ENCODE assay signal across 9 cellular contexts in the genomic region with DNA sequence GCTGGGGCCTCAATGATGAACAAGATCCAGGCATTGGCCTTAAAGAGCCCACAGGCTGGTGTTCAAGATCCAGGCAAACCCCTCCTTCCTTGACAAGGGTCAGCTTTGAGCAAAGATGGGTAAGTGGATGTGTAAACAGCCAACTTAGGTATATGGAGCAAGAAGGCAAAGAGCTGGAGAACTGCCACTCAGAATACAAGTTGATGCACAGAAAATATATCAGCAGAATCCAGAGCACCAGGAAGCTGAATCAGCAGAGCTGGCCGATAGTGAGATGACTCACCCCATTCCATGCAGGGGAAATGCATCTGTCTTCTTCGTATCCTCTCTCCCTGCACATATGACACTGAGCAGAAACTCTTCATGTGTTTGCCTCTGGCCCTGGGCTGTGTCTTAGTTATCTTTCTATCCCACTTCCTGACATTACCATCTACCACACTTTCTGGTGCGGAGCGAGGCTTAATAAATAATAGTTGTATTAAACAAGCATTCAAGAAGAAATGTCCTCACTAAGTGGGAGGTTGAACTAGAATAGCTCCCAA. TPM values are rescaled to one million over a fixed set of nuclear protein-coding genes. Genes with fewer than 3 reads are reported as not detected.
A peak's percentile ranks its signal among the peaks of the same experiment; 100 is the strongest.
DNase-seq lines count a peak whose midpoint lies in the region; ATAC-seq, FAIRE-seq and TF ChIP-seq lines count a peak whose summit lies in the region.
"Had no signal": no experiment of that assay in that cellular context is flagged by ENCODE, and none has a peak within 500 bp of the region (broad histone marks: within the 10 kb centered on the region; RNA-seq: fewer than 3 reads in every experiment).

No MANE protein-coding gene starts in this region.

- H3K4me3 ChIP-seq in LNCaP clone FGC (ENCODE audit: low read depth, low read length): no peak overlapping the region
- no peak overlapping the region for H3K4me3 ChIP-seq in mesodermal cell (ENCODE audit: extremely low read depth, insufficient read depth, low read length, poor library complexity, severe bottlenecking)
- H3K4me3 ChIP-seq in kidney (ENCODE audit: low read length in 2 of 2): no peak overlapping the region

- H3K9ac ChIP-seq in kidney (ENCODE audit: low read length in 2 of 2): no peak overlapping the region

- H3K36me3 ChIP-seq in mesodermal cell (ENCODE audit: control insufficient read depth, insufficient read depth, low read length): no peaks in the 10 kb centered on the region
- H3K36me3 ChIP-seq in kidney (ENCODE audit: control insufficient read depth in 1 of 2, insufficient read depth in 2 of 2, low read length in 2 of 2): no peaks in the 10 kb centered on the region

- WGBS in mesodermal cell (ENCODE audit: insufficient coverage in 2 of 2), 2 experiments: 0 to 6% methylated on average over 1 to 2 of the region's 4 CpGs

- H3K27ac ChIP-seq in mesodermal cell (ENCODE audit: low read depth, low read length, severe bottlenecking): peak overlapping the region; percentile 93
- H3K27ac ChIP-seq in kidney (ENCODE audit: low read depth in 2 of 2, low read length in 2 of 2): no peak overlapping the region

- intact Hi-C loops in kidney (cut with DNase I): no loop called here

- H3K4me1 ChIP-seq in mesodermal cell (ENCODE audit: control insufficient read depth, insufficient read depth, low read length, poor library complexity, severe bottlenecking) (peaks cover 58% of the 10 kb centered on the region), kidney (ENCODE audit: control insufficient read depth in 1 of 2, insufficient read depth in 1 of 2, low read depth in 1 of 2, low read length in 2 of 2) (peaks cover 0 to 9% of the 10 kb centered on the region in 2 donors)

- no peak for TF ChIP-seq CTCF in LNCaP clone FGC (IDR thresholded peaks at IDR 0.05; ENCODE audit: control insufficient read depth, extremely low read depth, insufficient read depth)
- no peak for TF ChIP-seq CTCF in kidney (IDR thresholded peaks at IDR 0.05; ENCODE audit: borderline replicate concordance, extremely low read depth, insufficient read depth)

- FAIRE-seq in kidney (lab: Jason Lieb, UNC): no peak

- no peaks in the 10 kb centered on the region for H3K9me3 ChIP-seq in mesodermal cell (ENCODE audit: control insufficient read depth, low read length)
- H3K9me3 ChIP-seq in kidney (ENCODE audit: control insufficient read depth in 1 of 2, low read length in 2 of 2): no peaks in the 10 kb centered on the region

- ATAC-seq in GM21619 (IDR thresholded peaks at IDR 0.05; ENCODE audit: unreplicated experiment) (no peak), HG02571 (IDR thresholded peaks at IDR 0.05; ENCODE audit: unreplicated experiment) (no peak)

- DNase-seq in AG20443 (ENCODE audit: low spot score) (peak; percentile 82), LNCaP clone FGC (ENCODE audit: low read depth) (peak; percentile 67), brain pericyte (ENCODE audit: low read depth, low spot score) (peak; percentile 60), middle frontal gyrus (ENCODE audit: extremely low spot score, low spot score) (no peak), kidney (no peak)
- DNase-seq: NCI-H2171 had no signal

RNA-seq across cellular contexts. Expression of a gene that starts 57.8 kb away (rescaled TPM):
- 45.7 TPM for polyA plus RNA-seq in mesodermal cell (2013, experiment 1 of 2)
- 47.6 TPM for polyA plus RNA-seq in mesodermal cell (2013, experiment 2 of 2)
- 69.0 TPM for total RNA-seq in kidney
- 19.3 TPM for polyA plus RNA-seq in kidney (ENCODE audit: insufficient read depth, low read depth, low replicate concordance)

Comparison
In these comparisons a context has a peak if more than half of its experiments do, and no peak if none do; other contexts are left out.
1. DNase-seq: peak in AG20443 (single experiment), LNCaP clone FGC (single experiment) and brain pericyte (single experiment); none in middle frontal gyrus (single experiment) and kidney (single experiment).